Comparison of ENCODE assay signal across 20 cellular contexts in the genomic region with DNA sequence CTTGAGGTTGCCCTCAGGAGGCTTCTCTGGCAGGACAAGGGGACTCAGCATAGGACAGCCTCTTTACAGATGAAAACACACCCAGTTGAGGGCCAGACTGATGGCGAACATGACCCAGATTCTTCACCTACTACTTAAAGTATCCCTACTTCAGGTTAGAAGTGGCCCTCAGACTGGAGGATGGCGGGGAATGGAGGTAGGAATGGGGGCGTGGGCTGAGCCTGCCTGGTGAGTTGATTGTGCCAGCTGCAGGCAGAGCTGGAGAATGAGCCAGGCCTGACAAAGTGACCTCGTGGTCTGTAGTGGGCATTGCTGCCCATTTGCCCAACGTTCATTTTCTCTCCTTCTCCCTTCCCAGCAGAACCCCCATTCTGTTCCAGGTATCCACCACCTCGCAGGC.
"Had no signal": no experiment of that assay in that cellular context is flagged by ENCODE, and none has a peak within 500 bp of the region (broad histone marks: within the 10 kb centered on the region; RNA-seq: fewer than 3 reads in every experiment).

No MANE protein-coding gene starts in this region.

- H3K9me3 ChIP-seq: mucosa of descending colon, right atrium auricular region, suprapubic skin, thyroid gland, vagina had no signal

- H3K4me3 Mint-ChIP-seq: dendritic cell treated with granulocyte-macrophage colony-stimulating factor and Interleukin-4, amounts not matched to agents 40 ng/mL and 50 ng/mL, for 4 days; effector memory CD8-positive, alpha-beta T cell; natural killer cell treated with Interleukin-12 subunit alpha and Interleukin-12 subunit beta and Interleukin-15 and Interleukin-18, amount 100 ng/mL, for 72 hours; type B pancreatic cell had no signal

- H3K27me3 Mint-ChIP-seq: type B pancreatic cell had no signal

- H3K27ac Mint-ChIP-seq: dendritic cell treated with granulocyte-macrophage colony-stimulating factor and Interleukin-4, amounts not matched to agents 40 ng/mL and 50 ng/mL, for 4 days; effector memory CD8-positive, alpha-beta T cell; natural killer cell treated with Interleukin-12 subunit alpha and Interleukin-12 subunit beta and Interleukin-15 and Interleukin-18, amount 100 ng/mL, for 72 hours; type B pancreatic cell had no signal

- DNase-seq: cerebellar nuclear complex; effector memory CD8-positive, alpha-beta T cell; foreskin keratinocyte; head of caudate nucleus; kidney; left cardiac atrium; left ventricle myocardium superior; mucosa of descending colon; stimulated activated CD4-positive, alpha-beta T cell treated with anti-CD3 and anti-CD28 coated beads, Interleukin-2, amount 100 ng/mL, for 48 hours; stimulated activated naive CD4-positive, alpha-beta T cell treated with Interleukin-2 at 50 U/mL for 16 hours; thyroid gland had no signal

- H3K27ac ChIP-seq: epithelial cell of prostate, foreskin keratinocyte, hepatocyte, right atrium auricular region, suprapubic skin, thyroid gland, vagina had no signal

- H3K9me3 Mint-ChIP-seq: dendritic cell treated with granulocyte-macrophage colony-stimulating factor and Interleukin-4, amounts not matched to agents 40 ng/mL and 50 ng/mL, for 4 days; effector memory CD8-positive, alpha-beta T cell; natural killer cell treated with Interleukin-12 subunit alpha and Interleukin-12 subunit beta and Interleukin-15 and Interleukin-18, amount 100 ng/mL, for 72 hours; type B pancreatic cell had no signal

- H3K4me1 ChIP-seq: foreskin keratinocyte, suprapubic skin, thyroid gland had no signal

- H3K36me3 ChIP-seq: right atrium auricular region, suprapubic skin, thyroid gland, vagina had no signal

- ATAC-seq: effector memory CD8-positive, alpha-beta T cell; foreskin keratinocyte; mucosa of descending colon; natural killer cell treated with Interleukin-12 subunit alpha and Interleukin-12 subunit beta and Interleukin-15 and Interleukin-18, amount 100 ng/mL, for 72 hours had no signal

- H3K36me3 Mint-ChIP-seq: natural killer cell treated with Interleukin-12 subunit alpha and Interleukin-12 subunit beta and Interleukin-15 and Interleukin-18, amount 100 ng/mL, for 72 hours had no signal

- H3K27me3 ChIP-seq: foreskin keratinocyte, hepatocyte, right atrium auricular region, suprapubic skin, thyroid gland, vagina had no signal

- H3K4me3 ChIP-seq: hepatocyte, mucosa of descending colon, right atrium auricular region, smooth muscle cell, suprapubic skin, thyroid gland, vagina had no signal
